21 cellular contexts compared by ENCODE assay signal in genomic region chr19:3549816-3550215, GRCh38. TPM values are rescaled to one million over a fixed set of nuclear protein-coding genes. Genes with fewer than 3 reads are reported as not detected.
DNase-seq lines count a peak whose midpoint lies in the region; ATAC-seq, FAIRE-seq and TF ChIP-seq lines count a peak whose summit lies in the region.
"Had no signal": no experiment of that assay in that cellular context is flagged by ENCODE, and none has a peak within 500 bp of the region (broad histone marks: within the 10 kb centered on the region; RNA-seq: fewer than 3 reads in every experiment).

No MANE protein-coding gene starts in this region.

- H3K4me3 ChIP-seq in HL-60 (replicated peaks; ENCODE audit: insufficient read depth, low read length): no peak overlapping the region
- H3K4me3 ChIP-seq in neutrophil (ENCODE audit: low read depth in 1 of 2, low read length in 1 of 2): no peak overlapping the region
- no peak overlapping the region for H3K4me3 ChIP-seq in ovary
- H3K4me3 ChIP-seq: A549 had no signal

- H3K36me3 ChIP-seq in neutrophil: peaks cover 24% of the 10 kb centered on the region
- no peaks in the 10 kb centered on the region for H3K36me3 ChIP-seq in ovary

- no peak for DNase-seq in activated CD8-positive, alpha-beta memory T cell treated with anti-CD3 and anti-CD28 coated beads, Interleukin-2, amount 10 ng/mL, durations not matched to agents 7 days and 5 days
- no peak for DNase-seq in activated CD8-positive, alpha-beta memory T cell treated with anti-CD3 and anti-CD28 coated beads, Interleukin-2, amount 50 U/mL, for 4 hours
- no peak for DNase-seq in HL-60 (ENCODE audit: low read depth in 1 of 2, low spot score in 1 of 2)
- DNase-seq in urothelium cell line (ENCODE audit: low spot score): no peak
- no peak for DNase-seq in ovary
- DNase-seq in NCI-H526 (lab: John Stamatoyannopoulos, UW): no peak
- DNase-seq: Calu3, DMS153, DND-41, GDM1, GOT3, H9, KG1 had no signal

- CTCF ChIA-PET in activated CD8-positive, alpha-beta memory T cell treated with anti-CD3 and anti-CD28 coated beads, Interleukin-2, amount 10 ng/mL, durations not matched to agents 7 days and 5 days (lab: Charles Lee): no interaction called here

- no peak for FAIRE-seq in urothelium cell line (lab: Jason Lieb, UNC)
- FAIRE-seq: A549, GM12892, GM19239 had no signal

- ATAC-seq in activated CD8-positive, alpha-beta memory T cell treated with anti-CD3 and anti-CD28 coated beads, Interleukin-2, amount 10 ng/mL, durations not matched to agents 7 days and 5 days: no peak
- ATAC-seq: A549 had no signal

- TF ChIP-seq EP300 in ovary (IDR thresholded peaks at IDR 0.05): no peak

- H3K9me3 Mint-ChIP-seq in activated CD8-positive, alpha-beta memory T cell treated with anti-CD3 and anti-CD28 coated beads, Interleukin-2, amount 10 ng/mL, durations not matched to agents 7 days and 5 days (ENCODE audit: low read depth): no peaks in the 10 kb centered on the region
- H3K9me3 Mint-ChIP-seq: H9, IgD-negative memory B cell had no signal

- no peaks in the 10 kb centered on the region for H3K27me3 Mint-ChIP-seq in activated CD8-positive, alpha-beta memory T cell treated with anti-CD3 and anti-CD28 coated beads, Interleukin-2, amount 10 ng/mL, durations not matched to agents 7 days and 5 days
- H3K27me3 Mint-ChIP-seq: IgD-negative memory B cell had no signal

- TF ChIP-seq CTCF in HL-60 (IDR thresholded peaks at IDR 0.05; ENCODE audit: insufficient read depth, low read length) (no peak), neutrophil (IDR thresholded peaks at IDR 0.05) (no peak), ovary (IDR thresholded peaks at IDR 0.05) (no peak)

- peaks cover 20% of the 10 kb centered on the region for H3K4me1 Mint-ChIP-seq in activated CD8-positive, alpha-beta memory T cell treated with anti-CD3 and anti-CD28 coated beads, Interleukin-2, amount 10 ng/mL, durations not matched to agents 7 days and 5 days

- no peaks in the 10 kb centered on the region for H3K9me3 ChIP-seq in neutrophil
- H3K9me3 ChIP-seq in ovary: no peaks in the 10 kb centered on the region
- H3K9me3 ChIP-seq: A549 had no signal

- peaks cover 55 to 61% of the 10 kb centered on the region in 2 experiments for H3K4me1 ChIP-seq in neutrophil (ENCODE audit: control insufficient read depth in 1 of 2, insufficient read depth in 1 of 2, low read depth in 1 of 2, low read length in 1 of 2)
- H3K4me1 ChIP-seq in ovary (ENCODE audit: insufficient read depth): no peaks in the 10 kb centered on the region

- H3K27ac ChIP-seq in HL-60 (replicated peaks) (peak overlapping the region; percentile 89), neutrophil (peak overlapping the region; percentile 96), ovary (no peak overlapping the region)
- H3K27ac ChIP-seq: A549 had no signal

- H3K4me3 Mint-ChIP-seq in activated CD8-positive, alpha-beta memory T cell treated with anti-CD3 and anti-CD28 coated beads, Interleukin-2, amount 10 ng/mL, durations not matched to agents 7 days and 5 days: no peak overlapping the region
- H3K4me3 Mint-ChIP-seq: H9 had no signal

- intact Hi-C loops in ovary (cut with DNase I): loop anchor here in 2 of 4 donors (5.0 to 10.0 kb wide), 2 partner anchors 65 to 67 kb away; no protein-coding TSS in a partner anchor

- no peak for TF ChIP-seq POLR2A in ovary (IDR thresholded peaks at IDR 0.05)

- H3K27ac Mint-ChIP-seq in activated CD8-positive, alpha-beta memory T cell treated with anti-CD3 and anti-CD28 coated beads, Interleukin-2, amount 10 ng/mL, durations not matched to agents 7 days and 5 days: peak overlapping the region; percentile 2

- H3K27me3 ChIP-seq in HL-60 (ENCODE audit: insufficient read depth, poor library complexity, severe bottlenecking) (no peaks in the 10 kb centered on the region), neutrophil (no peaks in the 10 kb centered on the region), ovary (no peaks in the 10 kb centered on the region)

- WGBS in ovary, 3 donors: 78 to 87% (median 80%) methylated on average over 10 of the region's 10 CpGs

- H3K36me3 Mint-ChIP-seq in activated CD8-positive, alpha-beta memory T cell treated with anti-CD3 and anti-CD28 coated beads, Interleukin-2, amount 10 ng/mL, durations not matched to agents 7 days and 5 days: no peaks in the 10 kb centered on the region

RNA-seq across cellular contexts. Expression of gene MFSD12, which starts 7.6 kb away (rescaled TPM):
- total RNA-seq in activated CD8-positive, alpha-beta memory T cell treated with anti-CD3 and anti-CD28 coated beads, Interleukin-2, amount 10 ng/mL, durations not matched to agents 7 days and 5 days: 10 to 100 TPM; 54.8 to 71.4 TPM
- 100 to 1,000 TPM in 1 of 7 donors, 10 to 100 TPM in 6; 19.2 to 104 (median 36.9) TPM for total RNA-seq in ovary
- polyA plus RNA-seq in ovary: 10 to 100 TPM; 17.4 to 21.1 TPM

RNA-seq across cellular contexts. Expression of gene TEKTIP1, which starts 10.8 kb away (rescaled TPM):
- 1 to 10 TPM; 5.7 to 7.2 TPM for total RNA-seq in activated CD8-positive, alpha-beta memory T cell treated with anti-CD3 and anti-CD28 coated beads, Interleukin-2, amount 10 ng/mL, durations not matched to agents 7 days and 5 days
- total RNA-seq in ovary: 1 to 10 TPM in 6 of 7 donors, not detected in 1; 1.2 to 5.6 (median 3.8) TPM
- polyA plus RNA-seq in ovary: under 1 TPM in 1 of 2 donors, not detected in 1; 0.54 TPM
- total RNA-seq: HT1080 had no signal
- polyA plus RNA-seq: A549, AG04450, BJ, IgD-negative memory B cell had no signal

RNA-seq across cellular contexts. Expression of gene HMG20B, which starts 22.9 kb away (rescaled TPM):
- 10 to 100 TPM; 50.7 to 51.7 TPM for total RNA-seq in activated CD8-positive, alpha-beta memory T cell treated with anti-CD3 and anti-CD28 coated beads, Interleukin-2, amount 10 ng/mL, durations not matched to agents 7 days and 5 days
- 100 to 1,000 TPM in 1 of 7 donors, 10 to 100 TPM in 6; 44.5 to 109 (median 60.3) TPM for total RNA-seq in ovary
- 10 to 100 TPM; 33.2 to 71.0 TPM for polyA plus RNA-seq in ovary

RNA-seq across cellular contexts. Expression of gene GIPC3, which starts 35.5 kb away (rescaled TPM):
- under 1 TPM; 0.15 to 0.23 TPM for total RNA-seq in activated CD8-positive, alpha-beta memory T cell treated with anti-CD3 and anti-CD28 coated beads, Interleukin-2, amount 10 ng/mL, durations not matched to agents 7 days and 5 days
- under 1 TPM; 0.11 to 0.66 (median 0.35) TPM for total RNA-seq in ovary
- 1 to 10 TPM in 1 of 2 donors, under 1 TPM in 1; 0.52 to 3.3 TPM for polyA plus RNA-seq in ovary
- total RNA-seq: Calu3 had no signal
- polyA plus RNA-seq: IgD-negative memory B cell had no signal

RNA-seq across cellular contexts. Expression of gene FZR1, which starts 43.7 kb away (rescaled TPM):
- total RNA-seq in activated CD8-positive, alpha-beta memory T cell treated with anti-CD3 and anti-CD28 coated beads, Interleukin-2, amount 10 ng/mL, durations not matched to agents 7 days and 5 days: 10 to 100 TPM; 61.4 to 79.1 TPM
- total RNA-seq in ovary: 10 to 100 TPM; 20.6 to 54.9 (median 49.3) TPM
- 10 to 100 TPM in 1 of 2 donors, 1 to 10 TPM in 1; 3.9 to 33.5 TPM for polyA plus RNA-seq in ovary

Comparison
In these comparisons a context has a peak if more than half of its experiments do, and no peak if none do; other contexts are left out.
1. H3K27ac ChIP-seq: peak in HL-60 (single experiment) and neutrophil (single experiment); none in ovary (0 of 2).